In the genomic region with DNA sequence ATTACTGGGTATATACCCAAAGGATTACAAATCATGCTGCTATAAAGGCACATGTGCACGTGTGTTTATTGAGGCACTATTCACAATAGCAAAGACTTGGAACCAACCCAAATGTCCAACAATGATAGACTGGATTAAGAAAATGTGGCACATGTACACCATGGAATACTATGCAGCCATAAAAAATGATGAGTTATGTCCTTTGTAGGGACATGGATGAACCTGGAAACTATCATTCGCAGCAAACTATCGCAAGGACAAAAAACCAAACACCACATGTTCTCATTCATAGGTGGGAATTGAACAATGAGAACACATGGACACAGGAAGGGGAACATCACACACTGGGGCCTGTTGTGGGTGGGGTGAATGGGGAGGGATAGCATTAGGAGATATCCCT, we compare ENCODE assay signal across 1 cellular context. TPM values are rescaled to one million over a fixed set of nuclear protein-coding genes. Genes with fewer than 3 reads are reported as not detected.
"Had no signal": no experiment of that assay in that cellular context is flagged by ENCODE, and none has a peak within 500 bp of the region (broad histone marks: within the 10 kb centered on the region; RNA-seq: fewer than 3 reads in every experiment).

No MANE protein-coding gene starts in this region.

RNA-seq across cellular contexts. Expression of a gene that starts 32.4 kb away (rescaled TPM):
- total RNA-seq: MCF 10A had no signal
